Comparison of ENCODE assay signal across 26 cellular contexts in the genomic region with DNA sequence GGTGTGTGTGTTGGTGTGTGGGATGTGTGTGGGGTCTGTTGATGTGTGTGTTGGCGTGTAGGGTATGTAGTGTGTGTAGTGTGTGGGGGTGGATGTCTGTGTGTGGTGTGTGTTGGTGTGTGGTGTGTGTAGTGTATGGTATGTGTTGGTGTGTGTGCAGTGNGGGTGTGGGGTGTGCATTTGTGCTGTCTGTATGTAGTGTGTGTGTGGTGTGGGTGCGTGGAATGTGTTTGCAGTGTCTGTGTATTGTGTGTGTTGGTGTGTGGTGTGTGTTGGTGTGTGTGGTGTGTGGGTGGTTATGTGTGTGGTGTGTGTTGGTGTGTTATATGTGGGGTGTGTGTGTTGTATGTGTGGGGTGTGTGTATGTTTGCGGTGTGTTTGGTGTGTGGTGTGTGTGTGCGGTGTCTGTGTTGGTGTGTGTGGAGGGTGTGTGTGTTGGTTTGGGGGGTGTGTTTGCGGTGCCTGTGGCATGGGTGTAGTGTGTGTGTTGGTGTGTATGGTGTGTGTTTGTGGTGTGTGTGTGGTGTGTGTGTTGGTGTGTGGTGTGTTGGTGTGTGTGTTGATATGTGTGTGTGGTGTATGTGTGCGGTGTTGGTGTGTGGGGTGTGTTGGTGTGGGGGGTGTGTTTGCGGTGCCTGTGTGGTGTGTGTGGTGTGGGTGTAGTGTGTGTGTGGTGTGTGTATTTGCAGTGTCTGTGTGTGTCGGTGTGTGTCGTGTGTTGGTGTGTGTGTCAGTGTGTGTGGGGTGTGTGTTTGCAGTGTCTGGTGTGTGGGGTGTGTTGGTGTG. TPM values are rescaled to one million over a fixed set of nuclear protein-coding genes. Genes with fewer than 3 reads are reported as not detected.
DNase-seq lines count a peak whose midpoint lies in the region; ATAC-seq and TF ChIP-seq lines count a peak whose summit lies in the region.
"Had no signal": no experiment of that assay in that cellular context is flagged by ENCODE, and none has a peak within 500 bp of the region (broad histone marks: within the 10 kb centered on the region; RNA-seq: fewer than 3 reads in every experiment).

No MANE protein-coding gene starts in this region.

- WGBS in body of pancreas, 2 donors: 87 to 94% methylated on average over 9 of the region's 9 CpGs
- WGBS in thymus: 98% methylated on average over 9 of the region's 9 CpGs

- intact Hi-C loops in body of pancreas (cut with DNase I): loop anchor here (5.0 kb wide), 1 partner anchor 36 kb away; no protein-coding TSS in a partner anchor
- intact Hi-C loops in naive thymus-derived CD4-positive, alpha-beta T cell (cut with micrococcal nuclease): no loop called here

- DNase-seq in body of pancreas: peak in 1 of 4 donors; percentile 6
- DNase-seq in naive thymus-derived CD4-positive, alpha-beta T cell: no peak
- no peak for DNase-seq in SIG-M5 (lab: John Stamatoyannopoulos, UW)
- no peak for DNase-seq in GM10248 (ENCODE audit: extremely low spot score)
- no peak for DNase-seq in midbrain (lab: John Stamatoyannopoulos, UW)
- no peak for DNase-seq in activated CD4-positive, alpha-beta T cell treated with anti-CD3 and anti-CD28 coated beads, Interleukin-2, amount 50 U/mL, for 1 hour
- DNase-seq: activated CD4-positive, alpha-beta T cell treated with anti-CD3 and anti-CD28 coated beads, Interleukin-2, amount 50 U/mL, for 4 hours; activated CD8-positive, alpha-beta memory T cell treated with anti-CD3 and anti-CD28 coated beads, Interleukin-2, amount 50 U/mL, for 4 hours; Calu3; effector CD8-positive, alpha-beta T cell; esophagus squamous epithelium; kidney glomerular epithelial cell; MM.1S; NCI-H1436 treated with DMSO at 0.1 percent for 48 hours; NCI-H510A; testis had no signal

- H3K4me3 ChIP-seq in HEK293 (ENCODE audit: low read depth, low read length): no peak overlapping the region
- H3K4me3 ChIP-seq in body of pancreas: no peak overlapping the region
- no peak overlapping the region for H3K4me3 ChIP-seq in naive thymus-derived CD4-positive, alpha-beta T cell (ENCODE audit: low read length)
- no peak overlapping the region for H3K4me3 ChIP-seq in thymus (ENCODE audit: low read length)
- H3K4me3 ChIP-seq: esophagus squamous epithelium, GM23338, Peyer's patch, testis had no signal

- peaks cover 22 to 56% (median 24%) of the 10 kb centered on the region in 7 donors for H3K4me1 Mint-ChIP-seq in naive thymus-derived CD4-positive, alpha-beta T cell

- H3K9me3 ChIP-seq in HEK293 (ENCODE audit: control insufficient read depth, insufficient read depth, low read depth, low read length) (no peaks in the 10 kb centered on the region), body of pancreas (no peaks in the 10 kb centered on the region), thymus (ENCODE audit: control insufficient read depth) (no peaks in the 10 kb centered on the region)
- no peaks in the 10 kb centered on the region for H3K9me3 ChIP-seq in naive thymus-derived CD4-positive, alpha-beta T cell (ENCODE audit: control insufficient read depth in 2 of 3, low read length in 3 of 3)
- H3K9me3 ChIP-seq: esophagus squamous epithelium, Peyer's patch, testis had no signal

- H3K4me1 ChIP-seq in HEK293 (ENCODE audit: control insufficient read depth, insufficient read depth, low read length) (peaks cover 8% of the 10 kb centered on the region), body of pancreas (peaks cover 96% of the 10 kb centered on the region), thymus (ENCODE audit: control insufficient read depth, insufficient read depth, low read length) (peaks cover 22% of the 10 kb centered on the region)
- H3K4me1 ChIP-seq in naive thymus-derived CD4-positive, alpha-beta T cell (ENCODE audit: control insufficient read depth in 2 of 2, insufficient read depth in 2 of 2, low read length in 2 of 2): peaks cover 7 to 84% of the 10 kb centered on the region in 2 donors

- TF ChIP-seq CTCF in HEK293 (tag by site-specific recombination; IDR thresholded peaks at IDR 0.05): no peak
- TF ChIP-seq CTCF in body of pancreas (IDR thresholded peaks at IDR 0.05): no peak
- no peak for TF ChIP-seq CTCF in GM10248 (IDR thresholded peaks at IDR 0.05; ENCODE audit: control extremely low read depth, extremely low read depth, low read depth, missing control alignments)

- H3K36me3 ChIP-seq in HEK293 (ENCODE audit: control insufficient read depth in 2 of 2, insufficient read depth in 1 of 2, low read length in 2 of 2): peaks cover 0 to 7% of the 10 kb centered on the region in 2 experiments; a peak in 2 of 3 replicates
- H3K36me3 ChIP-seq in body of pancreas (replicated peaks in 1 of 2; ENCODE audit: insufficient read depth in 1 of 2, low read depth in 2 of 2): no peaks in the 10 kb centered on the region
- H3K36me3 ChIP-seq in naive thymus-derived CD4-positive, alpha-beta T cell (ENCODE audit: control insufficient read depth in 2 of 3, insufficient read depth in 3 of 3, low read length in 3 of 3): no peaks in the 10 kb centered on the region
- peaks cover 3% of the 10 kb centered on the region for H3K36me3 ChIP-seq in thymus (ENCODE audit: control insufficient read depth, insufficient read depth)
- H3K36me3 ChIP-seq: esophagus squamous epithelium had no signal

- no peak for TF ChIP-seq POLR2A in body of pancreas (IDR thresholded peaks at IDR 0.05)

- H3K27ac Mint-ChIP-seq in naive thymus-derived CD4-positive, alpha-beta T cell: no peak overlapping the region
- H3K27ac Mint-ChIP-seq: activated naive CD8-positive, alpha-beta T cell; activated T-helper 17 cell treated with anti-CD3 and anti-CD28 coated beads, Interleukin-2, amount 50 U/mL, for 72 hours; GM23338; T-helper 2 cell treated with Interferon-gamma antibody and Interleukin-4, amounts not matched to agents 5 μg/mL and 100 μg/mL, for 36 hours; WTC11 had no signal

- H3K27ac ChIP-seq in HEK293 (ENCODE audit: extremely low read depth, low read depth, low read length) (no peak overlapping the region), body of pancreas (peak overlapping the region; percentile 4 to 68 (median 56)), thymus (ENCODE audit: low read depth) (peak overlapping the region; percentile 64)
- peak overlapping the region; percentile 41 for H3K27ac ChIP-seq in naive thymus-derived CD4-positive, alpha-beta T cell (ENCODE audit: low read depth, low read length)

- CTCF ChIA-PET in HEK293 (lab: Yijun Ruan, JAX) (no interaction called here), GM10248 (lab: Yijun Ruan, JAX) (interaction anchor here (1.0 to 1.3 kb wide), 2 partner anchors 12 to 29 kb away, joined by 3 to 5 read pairs; no protein-coding TSS in a partner anchor)
- CTCF ChIA-PET in naive thymus-derived CD4-positive, alpha-beta T cell (lab: Charles Lee): no interaction called here

- POLR2A ChIA-PET in HEK293 (lab: Yijun Ruan, JAX): no interaction called here
- POLR2A ChIA-PET in naive thymus-derived CD4-positive, alpha-beta T cell (lab: Charles Lee): interaction anchor here (8.7 kb wide), 1 partner anchor 6 kb away, joined by 95 read pairs; no protein-coding TSS in a partner anchor
- POLR2A ChIA-PET in GM10248 (lab: Yijun Ruan, JAX): no interaction called here

- no peaks in the 10 kb centered on the region for H3K27me3 Mint-ChIP-seq in naive thymus-derived CD4-positive, alpha-beta T cell
- H3K27me3 Mint-ChIP-seq: activated naive CD8-positive, alpha-beta T cell; activated T-helper 17 cell treated with anti-CD3 and anti-CD28 coated beads, Interleukin-2, amount 50 U/mL, for 72 hours had no signal

- H3K4me3 Mint-ChIP-seq in naive thymus-derived CD4-positive, alpha-beta T cell: no peak overlapping the region
- H3K4me3 Mint-ChIP-seq: activated naive CD8-positive, alpha-beta T cell; activated T-helper 17 cell treated with anti-CD3 and anti-CD28 coated beads, Interleukin-2, amount 50 U/mL, for 72 hours; GM23338; T-helper 2 cell treated with Interferon-gamma antibody and Interleukin-4, amounts not matched to agents 5 μg/mL and 100 μg/mL, for 36 hours; WTC11 had no signal

- no peaks in the 10 kb centered on the region for H3K9me3 Mint-ChIP-seq in naive thymus-derived CD4-positive, alpha-beta T cell
- H3K9me3 Mint-ChIP-seq: activated T-helper 17 cell treated with anti-CD3 and anti-CD28 coated beads, Interleukin-2, amount 50 U/mL, for 72 hours; GM23338; T-helper 2 cell treated with Interferon-gamma antibody and Interleukin-4, amounts not matched to agents 5 μg/mL and 100 μg/mL, for 36 hours; WTC11 had no signal

- peaks cover 0 to 7% (median 3%) of the 10 kb centered on the region in 5 donors for H3K36me3 Mint-ChIP-seq in naive thymus-derived CD4-positive, alpha-beta T cell
- H3K36me3 Mint-ChIP-seq: WTC11 had no signal

- H3K27me3 ChIP-seq in body of pancreas: no peaks in the 10 kb centered on the region
- no peaks in the 10 kb centered on the region for H3K27me3 ChIP-seq in naive thymus-derived CD4-positive, alpha-beta T cell (ENCODE audit: control insufficient read depth in 2 of 2, insufficient read depth in 2 of 2, low read length in 2 of 2)
- H3K27me3 ChIP-seq in thymus (ENCODE audit: control insufficient read depth, insufficient read depth): no peaks in the 10 kb centered on the region
- H3K27me3 ChIP-seq: esophagus squamous epithelium, Peyer's patch, testis had no signal

- ATAC-seq in body of pancreas: no peak
- ATAC-seq in naive thymus-derived CD4-positive, alpha-beta T cell: no peak
- ATAC-seq: GM23338, sciatic nerve, SK-N-SH treated with all-trans-retinoic acid at 6 μM for 48 hours, WTC11 had no signal

TF ChIP-seq in HEK293, 187 proteins besides CTCF, POLR2A, EP300 and RAD21 (continues in another document):
- TF ChIP-seq BCL11A (tag by site-specific recombination; IDR thresholded peaks at IDR 0.05; ENCODE audit: low read depth) (no peak), ZNF202 (tag by site-specific recombination; IDR thresholded peaks at IDR 0.05; ENCODE audit: borderline replicate concordance) (no peak), ZNF645 (tag by site-specific recombination; IDR thresholded peaks at IDR 0.05) (no peak), ZNF311 (tag by site-specific recombination; IDR thresholded peaks at IDR 0.05; ENCODE audit: borderline replicate concordance) (peak; percentile 18; the same call in 1 of the 2 replicates), ZNF248 (tag by site-specific recombination; IDR thresholded peaks at IDR 0.05) (no peak), SP7 (tag by site-specific recombination; IDR thresholded peaks at IDR 0.05) (no peak), ZNF214 (tag by site-specific recombination; IDR thresholded peaks at IDR 0.05; ENCODE audit: borderline replicate concordance) (no peak)

RNA-seq across cellular contexts. Expression of gene MLXIP, which starts 14.7 kb away (rescaled TPM):
- 10 to 100 TPM; 43.6 to 84.0 TPM for total RNA-seq in body of pancreas
- total RNA-seq in naive thymus-derived CD4-positive, alpha-beta T cell: 100 to 1,000 TPM in 4 of 5 experiments, 10 to 100 TPM in 1; 57.0 to 123 (median 115) TPM
- 10 to 100 TPM; 17.4 to 29.8 TPM for polyA plus RNA-seq in naive thymus-derived CD4-positive, alpha-beta T cell
- polyA plus RNA-seq in thymus: 31.9 TPM
